In the genomic region with DNA sequence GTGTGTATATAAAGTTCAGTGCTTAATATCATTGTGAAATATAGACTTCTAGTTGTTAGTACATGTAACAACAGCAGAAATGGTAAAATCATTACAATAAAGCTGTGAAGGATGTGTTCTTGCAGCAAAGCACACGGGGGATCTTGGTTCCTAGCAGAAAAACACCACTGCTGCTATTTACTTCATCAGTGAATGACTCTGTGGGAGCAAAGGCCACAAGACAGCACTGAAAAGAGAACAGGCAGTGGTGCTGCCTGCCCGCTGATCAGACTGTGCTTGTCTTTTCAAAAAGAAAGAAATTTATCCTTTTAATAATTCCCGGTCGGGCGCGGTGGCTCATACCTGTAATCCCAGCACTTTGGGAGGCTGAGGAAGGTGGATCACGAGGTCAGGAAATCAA, we compare ENCODE assay signal across 22 cellular contexts.
"Had no signal": no experiment of that assay in that cellular context is flagged by ENCODE, and none has a peak within 500 bp of the region (broad histone marks: within the 10 kb centered on the region; RNA-seq: fewer than 3 reads in every experiment).

No MANE protein-coding gene starts in this region.

- H3K9me3 ChIP-seq: colonic mucosa, neutrophil, stomach, upper lobe of left lung had no signal

- H3K9me3 Mint-ChIP-seq: activated B cell treated with CpG ODN at 0.5 μM for 24 hours; activated CD4-positive, alpha-beta memory T cell treated with anti-CD3 and anti-CD28 coated beads for 36 hours; natural killer cell; stimulated activated effector memory CD8-positive, alpha-beta T cell treated with anti-CD3 and anti-CD28 coated beads, Interleukin-12 subunit alpha, Interleukin-12 subunit beta, amount 100 ng/mL, for 72 hours had no signal

- H3K27ac Mint-ChIP-seq: activated B cell treated with CpG ODN at 0.5 μM for 24 hours; activated CD4-positive, alpha-beta memory T cell treated with anti-CD3 and anti-CD28 coated beads for 36 hours; activated naive CD8-positive, alpha-beta T cell; memory B cell; natural killer cell; stimulated activated effector memory CD8-positive, alpha-beta T cell treated with anti-CD3 and anti-CD28 coated beads, Interleukin-12 subunit alpha, Interleukin-12 subunit beta, amount 100 ng/mL, for 72 hours had no signal

- H3K27me3 ChIP-seq: colonic mucosa, neutrophil, stomach, upper lobe of left lung had no signal

- H3K4me1 Mint-ChIP-seq: activated B cell treated with CpG ODN at 0.5 μM for 24 hours; memory B cell; natural killer cell; stimulated activated effector memory CD8-positive, alpha-beta T cell treated with anti-CD3 and anti-CD28 coated beads, Interleukin-12 subunit alpha, Interleukin-12 subunit beta, amount 100 ng/mL, for 72 hours had no signal

- H3K27ac ChIP-seq: colonic mucosa, neutrophil, stomach had no signal

- H3K4me3 ChIP-seq: colonic mucosa, skin epidermis, stomach, upper lobe of left lung had no signal

- H3K27me3 Mint-ChIP-seq: activated B cell treated with CpG ODN at 0.5 μM for 24 hours had no signal

- DNase-seq: activated B cell treated with CpG ODN at 0.5 μM for 24 hours; activated CD4-positive, alpha-beta memory T cell treated with anti-CD3 and anti-CD28 coated beads for 36 hours; activated CD4-positive, alpha-beta T cell treated with anti-CD3 and anti-CD28 coated beads for 4 hours; amniotic stem cell; caudate nucleus; colonic mucosa; erythroblast; head of caudate nucleus; kidney; left ventricle myocardium superior; natural killer cell; stimulated activated CD4-positive, alpha-beta T cell treated with anti-CD3 and anti-CD28 coated beads, Interleukin-4, amount 100 ng/mL, for 1 hour; stomach; T-helper 1 cell; T-helper 9 cell; upper lobe of left lung had no signal

- H3K4me1 ChIP-seq: colonic mucosa had no signal

- H3K36me3 Mint-ChIP-seq: activated CD4-positive, alpha-beta memory T cell treated with anti-CD3 and anti-CD28 coated beads for 36 hours; activated naive CD8-positive, alpha-beta T cell; natural killer cell; stimulated activated effector memory CD8-positive, alpha-beta T cell treated with anti-CD3 and anti-CD28 coated beads, Interleukin-12 subunit alpha, Interleukin-12 subunit beta, amount 100 ng/mL, for 72 hours had no signal

- ATAC-seq: left ventricle myocardium superior; natural killer cell; SK-N-SH treated with all-trans-retinoic acid at 6 μM for 48 hours; stimulated activated effector memory CD8-positive, alpha-beta T cell treated with anti-CD3 and anti-CD28 coated beads, Interleukin-12 subunit alpha, Interleukin-12 subunit beta, amount 100 ng/mL, for 72 hours had no signal

- H3K4me3 Mint-ChIP-seq: activated B cell treated with CpG ODN at 0.5 μM for 24 hours; activated CD4-positive, alpha-beta memory T cell treated with anti-CD3 and anti-CD28 coated beads for 36 hours; activated naive CD8-positive, alpha-beta T cell; memory B cell; natural killer cell; stimulated activated effector memory CD8-positive, alpha-beta T cell treated with anti-CD3 and anti-CD28 coated beads, Interleukin-12 subunit alpha, Interleukin-12 subunit beta, amount 100 ng/mL, for 72 hours had no signal

- H3K36me3 ChIP-seq: colonic mucosa, neutrophil, stomach, upper lobe of left lung had no signal
